15 cellular contexts compared by ENCODE assay signal in genomic region chr16:87352818-87353217, GRCh38. TPM values are rescaled to one million over a fixed set of nuclear protein-coding genes. Genes with fewer than 3 reads are reported as not detected.
DNase-seq lines count a peak whose midpoint lies in the region; ATAC-seq, FAIRE-seq and TF ChIP-seq lines count a peak whose summit lies in the region.
"Had no signal": no experiment of that assay in that cellular context is flagged by ENCODE, and none has a peak within 500 bp of the region (broad histone marks: within the 10 kb centered on the region; RNA-seq: fewer than 3 reads in every experiment).

No MANE protein-coding gene starts in this region.

- H3K9me3 Mint-ChIP-seq in GM23338 (no peaks in the 10 kb centered on the region; the same call in 2 of the 3 replicates), glutamatergic neuron (ENCODE audit: unreplicated experiment) (peaks cover 12% of the 10 kb centered on the region)
- H3K9me3 Mint-ChIP-seq in naive thymus-derived CD8-positive, alpha-beta T cell, result no peaks in the 10 kb centered on the region
- H3K9me3 Mint-ChIP-seq: CD8-positive, alpha-beta memory T cell; IgD-negative memory B cell had no signal

- H3K4me3 Mint-ChIP-seq in GM23338 (no peak overlapping the region), glutamatergic neuron (ENCODE audit: unreplicated experiment) (peak overlapping the region; percentile 34)
- no peak overlapping the region for H3K4me3 Mint-ChIP-seq in naive thymus-derived CD8-positive, alpha-beta T cell
- H3K4me3 Mint-ChIP-seq: CD14-positive monocyte; CD8-positive, alpha-beta memory T cell; IgD-negative memory B cell had no signal

- CTCF ChIA-PET in HEK293 (lab: Yijun Ruan, JAX), result no interaction called here

- H3K27ac Mint-ChIP-seq in GM23338, result no peak overlapping the region
- no peak overlapping the region for H3K27ac Mint-ChIP-seq in glutamatergic neuron (ENCODE audit: unreplicated experiment)
- H3K27ac Mint-ChIP-seq in naive thymus-derived CD8-positive, alpha-beta T cell, result no peak overlapping the region
- H3K27ac Mint-ChIP-seq: CD14-positive monocyte, IgD-negative memory B cell had no signal

- no peaks in the 10 kb centered on the region for H3F3A ChIP-seq in GM23338 (replicated peaks; ENCODE audit: low read depth)

- H3K36me3 Mint-ChIP-seq in GM23338 (ENCODE audit: low read depth) (peaks cover 3% of the 10 kb centered on the region; the same call in 1 of the 3 replicates), glutamatergic neuron (ENCODE audit: unreplicated experiment) (no peaks in the 10 kb centered on the region)
- H3K36me3 Mint-ChIP-seq in naive thymus-derived CD8-positive, alpha-beta T cell, result peaks cover 0 to 40% (median 0%) of the 10 kb centered on the region in 3 donors

- H3K4me2 ChIP-seq in GM23338 (no peak overlapping the region), osteoblast (ENCODE audit: insufficient read depth, low read length) (no peak overlapping the region)
- H3K4me2 ChIP-seq: A549 had no signal

- no peak overlapping the region for H3K4me3 ChIP-seq in GM23338
- H3K4me3 ChIP-seq in HEK293 (ENCODE audit: low read depth, low read length), result no peak overlapping the region
- H3K4me3 ChIP-seq in osteoblast (ENCODE audit: insufficient read depth, low read length), result no peak overlapping the region
- no peak overlapping the region for H3K4me3 ChIP-seq in kidney (ENCODE audit: low read length in 2 of 2)
- H3K4me3 ChIP-seq: A549 had no signal

- no peak for FAIRE-seq in kidney (lab: Jason Lieb, UNC)
- FAIRE-seq: A549, GM18507, H54 had no signal

- no peak overlapping the region for H2AFZ ChIP-seq in GM23338
- no peak overlapping the region for H2AFZ ChIP-seq in osteoblast (ENCODE audit: low read length)

- H3K27ac ChIP-seq in GM23338 (ENCODE audit: low read depth), result no peak overlapping the region
- no peak overlapping the region for H3K27ac ChIP-seq in HEK293 (ENCODE audit: extremely low read depth, low read depth, low read length)
- no peak overlapping the region for H3K27ac ChIP-seq in osteoblast (ENCODE audit: low read depth, low read length)
- no peak overlapping the region for H3K27ac ChIP-seq in kidney (ENCODE audit: low read depth in 2 of 2, low read length in 2 of 2)
- H3K27ac ChIP-seq: A549 had no signal

- H3K4me1 ChIP-seq in GM23338 (ENCODE audit: insufficient read depth), result no peaks in the 10 kb centered on the region
- no peaks in the 10 kb centered on the region for H3K4me1 ChIP-seq in HEK293 (ENCODE audit: control insufficient read depth, insufficient read depth, low read length)
- H3K4me1 ChIP-seq in osteoblast (ENCODE audit: insufficient read depth, low read length), result peaks cover 7% of the 10 kb centered on the region
- H3K4me1 ChIP-seq in kidney (ENCODE audit: control insufficient read depth in 1 of 2, insufficient read depth in 1 of 2, low read depth in 1 of 2, low read length in 2 of 2), result no peaks in the 10 kb centered on the region
- H3K4me1 ChIP-seq: A549 had no signal

- peak; percentile 24; the same call in 1 of the 3 replicates for ATAC-seq in GM23338
- ATAC-seq in naive thymus-derived CD8-positive, alpha-beta T cell, result no peak
- ATAC-seq: A549 had no signal

- intact Hi-C loops in kidney (cut with DNase I), result no loop called here

- H3K27me3 Mint-ChIP-seq in GM23338 (ENCODE audit: insufficient read depth, low read depth, poor library complexity) (peaks cover 5% of the 10 kb centered on the region), glutamatergic neuron (ENCODE audit: unreplicated experiment) (peaks cover 10% of the 10 kb centered on the region)
- no peaks in the 10 kb centered on the region for H3K27me3 Mint-ChIP-seq in naive thymus-derived CD8-positive, alpha-beta T cell
- H3K27me3 Mint-ChIP-seq: CD8-positive, alpha-beta memory T cell; IgD-negative memory B cell had no signal

- TF ChIP-seq CTCF in GM23338 (conservative IDR thresholded peaks at IDR 0.05; ENCODE audit: low read depth in 2 of 2), result no peak
- TF ChIP-seq CTCF in HEK293 (tag by site-specific recombination; IDR thresholded peaks at IDR 0.05), result no peak
- TF ChIP-seq CTCF in glutamatergic neuron (IDR thresholded peaks at IDR 0.05; ENCODE audit: partially characterized antibody, unreplicated experiment), result no peak
- TF ChIP-seq CTCF in osteoblast (IDR thresholded peaks at IDR 0.05; ENCODE audit: extremely low read depth, low read depth, low read length), result no peak
- TF ChIP-seq CTCF in kidney (IDR thresholded peaks at IDR 0.05; ENCODE audit: borderline replicate concordance, extremely low read depth, insufficient read depth), result no peak

- no peaks in the 10 kb centered on the region for H3K9me2 ChIP-seq in GM23338 (ENCODE audit: insufficient read depth)

- POLR2A ChIA-PET in HEK293 (lab: Yijun Ruan, JAX), result no interaction called here
- POLR2A ChIA-PET in naive thymus-derived CD8-positive, alpha-beta T cell (lab: Charles Lee), result no interaction called here

- H3K79me2 ChIP-seq in GM23338 (replicated peaks; ENCODE audit: insufficient read depth), result peaks cover 12% of the 10 kb centered on the region; the same call in 1 of the 2 replicates
- peaks cover 35% of the 10 kb centered on the region for H3K79me2 ChIP-seq in osteoblast (ENCODE audit: insufficient read depth, low read length)

- no peaks in the 10 kb centered on the region for H3K27me3 ChIP-seq in GM23338 (ENCODE audit: insufficient read depth)
- H3K27me3 ChIP-seq in osteoblast (ENCODE audit: insufficient read depth, low read length), result no peaks in the 10 kb centered on the region

- H3K9me3 ChIP-seq in HEK293 (ENCODE audit: control insufficient read depth, insufficient read depth, low read depth, low read length), result no peaks in the 10 kb centered on the region
- H3K9me3 ChIP-seq in osteoblast (ENCODE audit: low read depth, low read length), result no peaks in the 10 kb centered on the region
- no peaks in the 10 kb centered on the region for H3K9me3 ChIP-seq in kidney (ENCODE audit: control insufficient read depth in 1 of 2, low read length in 2 of 2)
- H3K9me3 ChIP-seq: A549 had no signal

- no peaks in the 10 kb centered on the region for H3K4me1 Mint-ChIP-seq in GM23338
- H3K4me1 Mint-ChIP-seq in glutamatergic neuron (ENCODE audit: low read depth, unreplicated experiment), result peaks cover 45% of the 10 kb centered on the region
- peaks cover 0 to 13% (median 7%) of the 10 kb centered on the region in 4 donors for H3K4me1 Mint-ChIP-seq in naive thymus-derived CD8-positive, alpha-beta T cell
- H3K4me1 Mint-ChIP-seq: CD14-positive monocyte had no signal

- H4K20me1 ChIP-seq in GM23338 (replicated peaks; ENCODE audit: insufficient read depth) (peaks cover 11% of the 10 kb centered on the region; the same call in 1 of the 2 replicates), osteoblast (ENCODE audit: insufficient read depth, low read length) (peaks cover 22% of the 10 kb centered on the region)

- DNase-seq in GM23338 (ENCODE audit: low spot score) (no peak), glutamatergic neuron (no peak), osteoblast (ENCODE audit: insufficient read length, low spot score, missing footprints) (peak; percentile 41), ACHN (no peak), kidney (no peak)
- DNase-seq in naive thymus-derived CD8-positive, alpha-beta T cell, result no peak
- DNase-seq: Calu3; CD8-positive, alpha-beta memory T cell; DMS 273 treated with DMSO at 0.1 percent for 48 hours had no signal

- H3K36me3 ChIP-seq in GM23338 (ENCODE audit: insufficient read depth), result no peaks in the 10 kb centered on the region
- peaks cover 0 to 28% of the 10 kb centered on the region in 2 experiments; a peak in 2 of 3 replicates for H3K36me3 ChIP-seq in HEK293 (ENCODE audit: control insufficient read depth in 2 of 2, insufficient read depth in 1 of 2, low read length in 2 of 2)
- H3K36me3 ChIP-seq in osteoblast (ENCODE audit: insufficient read depth, low read length), result peaks cover 21% of the 10 kb centered on the region
- H3K36me3 ChIP-seq in kidney (ENCODE audit: control insufficient read depth in 1 of 2, insufficient read depth in 2 of 2, low read length in 2 of 2), result peaks cover 0 to 9% of the 10 kb centered on the region in 2 donors

- in situ Hi-C loops in ACHN (cut with HindIII; ENCODE audit: low pct_ligation_motif_present, low pct_unique_long_range_greater_than_20kb, low sequenced_read_pairs), result no loop called here

- no peak overlapping the region for H3K9ac ChIP-seq in kidney (ENCODE audit: low read length in 2 of 2)

TF ChIP-seq in HEK293, 187 proteins besides CTCF, POLR2A, EP300 and RAD21 (continues in another document):
- no peak for TF ChIP-seq KLF10 (tag by site-specific recombination; IDR thresholded peaks at IDR 0.05)

RNA-seq across cellular contexts. Expression of gene FBXO31, which starts 30.8 kb away (rescaled TPM):
- 11.3 and 23.8 TPM in 2 replicates for total RNA-seq in GM23338 (2014; rRNA removed; shearing (Covaris generic))
- polyA plus RNA-seq in GM23338 (2016; fragmentation: Nextera tagmentation; extraction: Ambion mirVana) (4.5 and 7.0 TPM in 2 replicates), kidney (ENCODE audit: insufficient read depth, low read depth, low replicate concordance) (12.5 TPM)
- total RNA-seq in glutamatergic neuron (ENCODE audit: unreplicated experiment) (66.7 TPM), osteoblast (31.2 and 33.3 TPM in 2 replicates), kidney (34.9 TPM)
- total RNA-seq in naive thymus-derived CD8-positive, alpha-beta T cell, result 10 to 100 TPM; 45.8 to 52.7 TPM
- 10 to 100 TPM; 15.4 to 36.4 (median 23.3) TPM for polyA plus RNA-seq in naive thymus-derived CD8-positive, alpha-beta T cell

RNA-seq across cellular contexts. Expression of gene C16orf95, which starts 35.6 kb away (rescaled TPM):
- total RNA-seq in GM23338 (2014; rRNA removed; shearing (Covaris generic)), result 1.2 and 1.9 TPM in 2 replicates
- polyA plus RNA-seq in GM23338 (2016; fragmentation: Nextera tagmentation; extraction: Ambion mirVana) (2.5 and 3.9 TPM in 2 replicates), kidney (ENCODE audit: insufficient read depth, low read depth, low replicate concordance) (11.5 TPM)
- total RNA-seq in glutamatergic neuron (ENCODE audit: unreplicated experiment) (9.2 TPM), osteoblast (4.0 and 4.4 TPM in 2 replicates), kidney (2.5 TPM)
- 1 to 10 TPM; 2.3 to 2.6 TPM for total RNA-seq in naive thymus-derived CD8-positive, alpha-beta T cell
- polyA plus RNA-seq in naive thymus-derived CD8-positive, alpha-beta T cell, result 1 to 10 TPM; 1.5 to 4.9 (median 3.2) TPM

RNA-seq across cellular contexts. Expression of gene MAP1LC3B, which starts 39.3 kb away (rescaled TPM):
- 35.9 and 42.6 TPM in 2 replicates for total RNA-seq in GM23338 (2014; rRNA removed; shearing (Covaris generic))
- polyA plus RNA-seq in GM23338 (2016; fragmentation: Nextera tagmentation; extraction: Ambion mirVana), result 75.0 and 80.2 TPM in 2 replicates
- total RNA-seq in glutamatergic neuron (ENCODE audit: unreplicated experiment), result 297 TPM
- total RNA-seq in osteoblast, result 44.5 and 62.5 TPM in 2 replicates
- 10 to 100 TPM; 58.0 to 60.1 TPM for total RNA-seq in naive thymus-derived CD8-positive, alpha-beta T cell
- polyA plus RNA-seq in naive thymus-derived CD8-positive, alpha-beta T cell, result 100 to 1,000 TPM in 1 of 3 donors, 10 to 100 TPM in 2; 89.9 to 117 (median 90.3) TPM
- total RNA-seq in kidney, result 57.1 TPM
- 70.3 TPM for polyA plus RNA-seq in kidney (ENCODE audit: insufficient read depth, low read depth, low replicate concordance)
